In the genomic region with DNA sequence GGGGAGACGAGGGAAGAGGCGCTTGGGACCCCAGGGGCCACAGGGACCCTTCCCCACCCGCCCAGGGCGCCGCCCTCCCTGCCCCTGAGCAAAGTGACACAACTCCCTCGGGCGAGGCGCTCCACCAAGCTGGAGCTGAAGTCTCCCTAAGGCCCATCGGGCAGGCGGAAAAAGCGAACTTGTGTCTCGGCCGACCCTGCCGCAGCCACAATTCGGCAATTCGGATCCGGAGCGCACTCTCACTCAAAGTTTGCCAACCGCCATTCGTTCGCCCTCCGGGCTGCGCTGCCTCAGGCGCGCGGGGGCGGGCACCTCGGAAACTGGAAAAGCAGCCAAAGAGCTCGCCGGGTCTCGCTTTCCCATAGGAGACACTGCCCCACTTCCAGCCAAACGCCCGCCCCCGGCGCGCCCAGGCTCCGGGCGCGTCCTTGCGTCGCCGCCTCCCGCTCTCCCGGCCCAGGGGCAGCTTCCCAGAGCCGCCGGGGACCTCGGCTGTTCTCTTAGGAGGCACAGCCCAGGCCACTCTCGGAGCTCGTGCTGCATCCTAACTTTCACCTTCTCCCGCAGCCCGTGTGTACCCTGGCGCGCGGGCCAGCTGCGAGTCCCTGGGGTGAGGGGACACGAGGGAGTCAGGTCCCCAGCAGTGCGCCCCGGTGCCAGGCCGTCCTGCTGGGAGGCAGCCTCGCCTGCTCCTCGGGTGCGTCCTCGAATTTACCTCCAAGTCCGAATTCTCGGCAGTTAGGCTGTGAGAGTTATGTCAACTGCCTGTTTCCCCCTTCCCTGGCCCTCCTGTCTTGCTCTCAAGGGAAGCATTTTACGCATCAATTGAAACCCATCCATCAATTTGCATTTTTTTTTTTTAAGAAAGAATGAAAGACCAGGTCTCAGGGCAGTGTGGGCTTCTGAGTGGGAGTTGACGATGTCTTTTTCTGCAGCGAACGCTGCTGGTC, we compare ENCODE assay signal across 9 cellular contexts. TPM values are rescaled to one million over a fixed set of nuclear protein-coding genes. Genes with fewer than 3 reads are reported as not detected.
A peak's percentile ranks its signal among the peaks of the same experiment; 100 is the strongest.
DNase-seq lines count a peak whose midpoint lies in the region; ATAC-seq and TF ChIP-seq lines count a peak whose summit lies in the region.
"Had no signal": no experiment of that assay in that cellular context is flagged by ENCODE, and none has a peak within 500 bp of the region (broad histone marks: within the 10 kb centered on the region; RNA-seq: fewer than 3 reads in every experiment).

No MANE protein-coding gene starts in this region.

- peaks cover 13 to 31% (median 20%) of the 10 kb centered on the region in 3 donors for H3K4me1 Mint-ChIP-seq in IgD-negative memory B cell

- H3K27me3 ChIP-seq in stomach smooth muscle (ENCODE audit: control insufficient read depth in 1 of 2, insufficient read depth in 2 of 2, low read length in 2 of 2) = peaks cover 27 to 37% of the 10 kb centered on the region in 2 donors

- H3K27ac ChIP-seq in stomach smooth muscle (ENCODE audit: low read length) = no peak overlapping the region

- peak; percentile 52 for DNase-seq in DMS79 treated with DMSO at 0.1 percent for 48 hours (lab: John Stamatoyannopoulos, UW)
- DNase-seq in DMS79 (lab: John Stamatoyannopoulos, UW) = no peak
- peak; percentile 53 to 67 for DNase-seq in SW 1271 (lab: John Stamatoyannopoulos, UW)
- peak; percentile 74 for DNase-seq in ecto neural progenitor cell (ENCODE audit: low spot score)
- DNase-seq in lower leg skin (ENCODE audit: low spot score in 2 of 2) = peak; percentile 24 to 90

- TF ChIP-seq CTCF in lower leg skin (IDR thresholded peaks at IDR 0.05) = no peak

- peak overlapping the region in 1 of 2 donors; percentile 41 for H3K9ac ChIP-seq in stomach smooth muscle (ENCODE audit: low read length in 2 of 2)

- H3K36me3 ChIP-seq in stomach smooth muscle (ENCODE audit: control insufficient read depth in 2 of 2, insufficient read depth in 2 of 2, low read length in 2 of 2) = no peaks in the 10 kb centered on the region

- 0 to 2% methylated on average over 46 to 55 of the region's 69 CpGs for WGBS in lower leg skin, 2 donors

- peaks cover 35% of the 10 kb centered on the region for H3K4me1 ChIP-seq in stomach smooth muscle (ENCODE audit: control insufficient read depth, insufficient read depth, low read length)

- TF ChIP-seq POLR2A in lower leg skin (IDR thresholded peaks at IDR 0.05) = no peak

- no peak overlapping the region for H3K27ac Mint-ChIP-seq in IgD-negative memory B cell
- H3K27ac Mint-ChIP-seq: activated naive CD4-positive, alpha-beta T cell treated with anti-CD3 and anti-CD28 coated beads, Interleukin-2, amount 50 U/mL, for 72 hours had no signal

- peak overlapping the region; percentile 79 to 90 (median 83) for H3K4me3 Mint-ChIP-seq in IgD-negative memory B cell

- ATAC-seq in GM21737 (IDR thresholded peaks at IDR 0.05; ENCODE audit: unreplicated experiment) = no peak

- H3K36me3 Mint-ChIP-seq in IgD-negative memory B cell = no peaks in the 10 kb centered on the region
- H3K36me3 Mint-ChIP-seq: activated naive CD4-positive, alpha-beta T cell treated with anti-CD3 and anti-CD28 coated beads, Interleukin-2, amount 50 U/mL, for 72 hours had no signal

- H3K9me3 Mint-ChIP-seq in IgD-negative memory B cell = no peaks in the 10 kb centered on the region
- H3K9me3 Mint-ChIP-seq: activated naive CD4-positive, alpha-beta T cell treated with anti-CD3 and anti-CD28 coated beads, Interleukin-2, amount 50 U/mL, for 72 hours had no signal

- H3K27me3 Mint-ChIP-seq in IgD-negative memory B cell = peaks cover 37% of the 10 kb centered on the region

- no peaks in the 10 kb centered on the region for H3K9me3 ChIP-seq in stomach smooth muscle (ENCODE audit: control insufficient read depth in 2 of 2, low read length in 2 of 2)

- peak overlapping the region; percentile 88 for H3K4me3 ChIP-seq in lower leg skin (ENCODE audit: low read depth, poor library complexity, severe bottlenecking)
- peak overlapping the region; percentile 68 to 79 for H3K4me3 ChIP-seq in stomach smooth muscle (ENCODE audit: low read length in 2 of 2)

- intact Hi-C loops in lower leg skin (cut with DNase I; ENCODE audit: low total_unique reads) = no loop called here

RNA-seq across cellular contexts. Expression of a gene that starts 1.4 kb away (rescaled TPM):
- polyA plus RNA-seq in IgD-negative memory B cell = 0.55 TPM
- 10 to 100 TPM; 25.3 to 62.0 (median 51.3) TPM for total RNA-seq in lower leg skin
